Comparison of ENCODE assay signal across 13 cellular contexts in genomic region chr16:79687249-79687768, GRCh38.
"Had no signal": no experiment of that assay in that cellular context is flagged by ENCODE, and none has a peak within 500 bp of the region (broad histone marks: within the 10 kb centered on the region; RNA-seq: fewer than 3 reads in every experiment).

No MANE protein-coding gene starts in this region.

- H2AFZ ChIP-seq: neural progenitor cell had no signal

- H3K27ac Mint-ChIP-seq: mesothelial cell of epicardium; natural killer cell treated with Interleukin-12 subunit alpha and Interleukin-12 subunit beta and Interleukin-15 and Interleukin-18, amount 100 ng/mL, for 72 hours; neural progenitor cell had no signal

- H3K36me3 Mint-ChIP-seq: mesothelial cell of epicardium; natural killer cell treated with Interleukin-12 subunit alpha and Interleukin-12 subunit beta and Interleukin-15 and Interleukin-18, amount 100 ng/mL, for 72 hours had no signal

- H3K9me3 ChIP-seq: gastrocnemius medialis had no signal

- H3K4me1 Mint-ChIP-seq: central memory CD8-positive, alpha-beta T cell; mesothelial cell of epicardium had no signal

- H3K4me3 Mint-ChIP-seq: central memory CD8-positive, alpha-beta T cell; mesothelial cell of epicardium; natural killer cell treated with Interleukin-12 subunit alpha and Interleukin-12 subunit beta and Interleukin-15 and Interleukin-18, amount 100 ng/mL, for 72 hours; neural progenitor cell had no signal

- H3K4me2 ChIP-seq: neural progenitor cell had no signal

- H3K9me3 Mint-ChIP-seq: central memory CD8-positive, alpha-beta T cell; natural killer cell treated with Interleukin-12 subunit alpha and Interleukin-12 subunit beta and Interleukin-15 and Interleukin-18, amount 100 ng/mL, for 72 hours had no signal

- DNase-seq: gastrocnemius medialis; heart right ventricle; islet precursor cell; mammary epithelial cell; nucleus accumbens; stimulated activated CD4-positive, alpha-beta T cell treated with anti-CD3 and anti-CD28 coated beads, Interleukin-2, amount 100 ng/mL, for 48 hours; stimulated activated naive CD4-positive, alpha-beta T cell treated with Interleukin-2 at 50 U/mL for 16 hours; trophoblast cell had no signal

- H3K27me3 ChIP-seq: gastrocnemius medialis, heart right ventricle, neural progenitor cell had no signal

- H3K27ac ChIP-seq: gastrocnemius medialis, heart right ventricle, neural progenitor cell, skin epidermis had no signal

- H3K36me3 ChIP-seq: gastrocnemius medialis, heart right ventricle, neural progenitor cell had no signal

- H3K4me3 ChIP-seq: gastrocnemius medialis, heart right ventricle, neural progenitor cell, skin epidermis had no signal

- H3K4me1 ChIP-seq: gastrocnemius medialis, heart right ventricle had no signal
